In genomic region chr10:97234403-97234802, GRCh38 we compare ENCODE assay signal across 8 cellular contexts. TPM values are rescaled to one million over a fixed set of nuclear protein-coding genes. Genes with fewer than 3 reads are reported as not detected.
DNase-seq lines count a peak whose midpoint lies in the region; ATAC-seq, FAIRE-seq and TF ChIP-seq lines count a peak whose summit lies in the region.

No MANE protein-coding gene starts in this region.

- POLR2A ChIA-PET in WTC11 (lab: Charles Lee) = no interaction called here

- H3K27me3 Mint-ChIP-seq in WTC11 (ENCODE audit: low read depth) = no peaks in the 10 kb centered on the region

- ATAC-seq in WTC11 = no peak
- ATAC-seq in HG03520 (IDR thresholded peaks at IDR 0.05; ENCODE audit: unreplicated experiment) = no peak
- no peak for ATAC-seq in GM21528 (IDR thresholded peaks at IDR 0.05; ENCODE audit: low FRiP score, unreplicated experiment)

- H3K4me1 Mint-ChIP-seq in WTC11 = no peaks in the 10 kb centered on the region

- intact Hi-C loops in posterior vena cava (cut with DNase I) = no loop called here

- FAIRE-seq in islet of Langerhans (lab: Jason Lieb, UNC) = peak; percentile 99

- H3K36me3 Mint-ChIP-seq in WTC11 = peaks cover 6% of the 10 kb centered on the region

- no peak overlapping the region for H3K27ac Mint-ChIP-seq in WTC11

- DNase-seq in DMS79 treated with DMSO at 0.1 percent for 48 hours (lab: John Stamatoyannopoulos, UW) (peak; percentile 11), DMS79 (lab: John Stamatoyannopoulos, UW) (no peak), NCI-H1092 treated with DMSO at 0.1 percent for 48 hours (lab: John Stamatoyannopoulos, UW) (peak; percentile 29), WTC11 (ENCODE audit: low spot score) (no peak), posterior vena cava (ENCODE audit: low spot score) (no peak)

- peak; percentile 42; the same call in 1 of the 2 replicates for TF ChIP-seq CTCF in WTC11 (IDR thresholded peaks at IDR 0.05)

- H3K4me3 Mint-ChIP-seq in WTC11 = no peak overlapping the region

- CTCF ChIA-PET in WTC11 (lab: Charles Lee) = interaction anchor here (0.7 to 4.6 kb wide), 7 partner anchors 10 to 195 kb away, joined by 3 to 27 read pairs (median 6); no protein-coding TSS in a partner anchor

- H3K9me3 Mint-ChIP-seq in WTC11 = no peaks in the 10 kb centered on the region

TF ChIP-seq in WTC11, 78 proteins besides CTCF, POLR2A, EP300 and RAD21:
- TF ChIP-seq, protein P1, sequence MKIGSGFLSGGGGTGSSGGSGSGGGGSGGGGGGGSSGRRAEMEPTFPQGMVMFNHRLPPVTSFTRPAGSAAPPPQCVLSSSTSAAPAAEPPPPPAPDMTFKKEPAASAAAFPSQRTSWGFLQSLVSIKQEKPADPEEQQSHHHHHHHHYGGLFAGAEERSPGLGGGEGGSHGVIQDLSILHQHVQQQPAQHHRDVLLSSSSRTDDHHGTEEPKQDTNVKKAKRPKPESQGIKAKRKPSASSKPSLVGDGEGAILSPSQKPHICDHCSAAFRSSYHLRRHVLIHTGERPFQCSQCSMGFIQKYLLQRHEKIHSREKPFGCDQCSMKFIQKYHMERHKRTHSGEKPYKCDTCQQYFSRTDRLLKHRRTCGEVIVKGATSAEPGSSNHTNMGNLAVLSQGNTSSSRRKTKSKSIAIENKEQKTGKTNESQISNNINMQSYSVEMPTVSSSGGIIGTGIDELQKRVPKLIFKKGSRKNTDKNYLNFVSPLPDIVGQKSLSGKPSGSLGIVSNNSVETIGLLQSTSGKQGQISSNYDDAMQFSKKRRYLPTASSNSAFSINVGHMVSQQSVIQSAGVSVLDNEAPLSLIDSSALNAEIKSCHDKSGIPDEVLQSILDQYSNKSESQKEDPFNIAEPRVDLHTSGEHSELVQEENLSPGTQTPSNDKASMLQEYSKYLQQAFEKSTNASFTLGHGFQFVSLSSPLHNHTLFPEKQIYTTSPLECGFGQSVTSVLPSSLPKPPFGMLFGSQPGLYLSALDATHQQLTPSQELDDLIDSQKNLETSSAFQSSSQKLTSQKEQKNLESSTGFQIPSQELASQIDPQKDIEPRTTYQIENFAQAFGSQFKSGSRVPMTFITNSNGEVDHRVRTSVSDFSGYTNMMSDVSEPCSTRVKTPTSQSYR (CRISPR knock-in tag; IDR thresholded peaks at IDR 0.05) = no peak
- TF ChIP-seq, protein P2, sequence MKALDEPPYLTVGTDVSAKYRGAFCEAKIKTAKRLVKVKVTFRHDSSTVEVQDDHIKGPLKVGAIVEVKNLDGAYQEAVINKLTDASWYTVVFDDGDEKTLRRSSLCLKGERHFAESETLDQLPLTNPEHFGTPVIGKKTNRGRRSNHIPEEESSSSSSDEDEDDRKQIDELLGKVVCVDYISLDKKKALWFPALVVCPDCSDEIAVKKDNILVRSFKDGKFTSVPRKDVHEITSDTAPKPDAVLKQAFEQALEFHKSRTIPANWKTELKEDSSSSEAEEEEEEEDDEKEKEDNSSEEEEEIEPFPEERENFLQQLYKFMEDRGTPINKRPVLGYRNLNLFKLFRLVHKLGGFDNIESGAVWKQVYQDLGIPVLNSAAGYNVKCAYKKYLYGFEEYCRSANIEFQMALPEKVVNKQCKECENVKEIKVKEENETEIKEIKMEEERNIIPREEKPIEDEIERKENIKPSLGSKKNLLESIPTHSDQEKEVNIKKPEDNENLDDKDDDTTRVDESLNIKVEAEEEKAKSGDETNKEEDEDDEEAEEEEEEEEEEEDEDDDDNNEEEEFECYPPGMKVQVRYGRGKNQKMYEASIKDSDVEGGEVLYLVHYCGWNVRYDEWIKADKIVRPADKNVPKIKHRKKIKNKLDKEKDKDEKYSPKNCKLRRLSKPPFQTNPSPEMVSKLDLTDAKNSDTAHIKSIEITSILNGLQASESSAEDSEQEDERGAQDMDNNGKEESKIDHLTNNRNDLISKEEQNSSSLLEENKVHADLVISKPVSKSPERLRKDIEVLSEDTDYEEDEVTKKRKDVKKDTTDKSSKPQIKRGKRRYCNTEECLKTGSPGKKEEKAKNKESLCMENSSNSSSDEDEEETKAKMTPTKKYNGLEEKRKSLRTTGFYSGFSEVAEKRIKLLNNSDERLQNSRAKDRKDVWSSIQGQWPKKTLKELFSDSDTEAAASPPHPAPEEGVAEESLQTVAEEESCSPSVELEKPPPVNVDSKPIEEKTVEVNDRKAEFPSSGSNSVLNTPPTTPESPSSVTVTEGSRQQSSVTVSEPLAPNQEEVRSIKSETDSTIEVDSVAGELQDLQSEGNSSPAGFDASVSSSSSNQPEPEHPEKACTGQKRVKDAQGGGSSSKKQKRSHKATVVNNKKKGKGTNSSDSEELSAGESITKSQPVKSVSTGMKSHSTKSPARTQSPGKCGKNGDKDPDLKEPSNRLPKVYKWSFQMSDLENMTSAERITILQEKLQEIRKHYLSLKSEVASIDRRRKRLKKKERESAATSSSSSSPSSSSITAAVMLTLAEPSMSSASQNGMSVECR (CRISPR knock-in tag; IDR thresholded peaks at IDR 0.05; ENCODE audit: borderline replicate concordance) = no peak
- TF ChIP-seq ZNF416 (CRISPR knock-in tag; IDR thresholded peaks at IDR 0.05) = no peak
- no peak for TF ChIP-seq ZNF512 (CRISPR knock-in tag; IDR thresholded peaks at IDR 0.05; ENCODE audit: borderline replicate concordance)
- TF ChIP-seq ZNF671 (CRISPR knock-in tag; IDR thresholded peaks at IDR 0.05) = no peak
- TF ChIP-seq CREM (CRISPR knock-in tag; IDR thresholded peaks at IDR 0.05) = no peak
- no peak for TF ChIP-seq ZNF219 (CRISPR knock-in tag; IDR thresholded peaks at IDR 0.05; ENCODE audit: borderline replicate concordance)
- TF ChIP-seq JAZF1 (CRISPR knock-in tag; IDR thresholded peaks at IDR 0.05) = no peak
- TF ChIP-seq, protein P3, sequence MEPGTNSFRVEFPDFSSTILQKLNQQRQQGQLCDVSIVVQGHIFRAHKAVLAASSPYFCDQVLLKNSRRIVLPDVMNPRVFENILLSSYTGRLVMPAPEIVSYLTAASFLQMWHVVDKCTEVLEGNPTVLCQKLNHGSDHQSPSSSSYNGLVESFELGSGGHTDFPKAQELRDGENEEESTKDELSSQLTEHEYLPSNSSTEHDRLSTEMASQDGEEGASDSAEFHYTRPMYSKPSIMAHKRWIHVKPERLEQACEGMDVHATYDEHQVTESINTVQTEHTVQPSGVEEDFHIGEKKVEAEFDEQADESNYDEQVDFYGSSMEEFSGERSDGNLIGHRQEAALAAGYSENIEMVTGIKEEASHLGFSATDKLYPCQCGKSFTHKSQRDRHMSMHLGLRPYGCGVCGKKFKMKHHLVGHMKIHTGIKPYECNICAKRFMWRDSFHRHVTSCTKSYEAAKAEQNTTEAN (CRISPR knock-in tag; IDR thresholded peaks at IDR 0.05) = no peak
- TF ChIP-seq HMGA2 (CRISPR knock-in tag; IDR thresholded peaks at IDR 0.05) = no peak
- TF ChIP-seq GABPB1 (CRISPR knock-in tag; IDR thresholded peaks at IDR 0.05) = no peak
- TF ChIP-seq CBFB (CRISPR knock-in tag; IDR thresholded peaks at IDR 0.05; ENCODE audit: low read depth) = no peak
- no peak for TF ChIP-seq TP53 (CRISPR knock-in tag; IDR thresholded peaks at IDR 0.05)
- no peak for TF ChIP-seq SMAD4 (CRISPR knock-in tag; IDR thresholded peaks at IDR 0.05)
- TF ChIP-seq, protein P4, sequence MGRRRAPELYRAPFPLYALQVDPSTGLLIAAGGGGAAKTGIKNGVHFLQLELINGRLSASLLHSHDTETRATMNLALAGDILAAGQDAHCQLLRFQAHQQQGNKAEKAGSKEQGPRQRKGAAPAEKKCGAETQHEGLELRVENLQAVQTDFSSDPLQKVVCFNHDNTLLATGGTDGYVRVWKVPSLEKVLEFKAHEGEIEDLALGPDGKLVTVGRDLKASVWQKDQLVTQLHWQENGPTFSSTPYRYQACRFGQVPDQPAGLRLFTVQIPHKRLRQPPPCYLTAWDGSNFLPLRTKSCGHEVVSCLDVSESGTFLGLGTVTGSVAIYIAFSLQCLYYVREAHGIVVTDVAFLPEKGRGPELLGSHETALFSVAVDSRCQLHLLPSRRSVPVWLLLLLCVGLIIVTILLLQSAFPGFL (CRISPR knock-in tag; IDR thresholded peaks at IDR 0.05; ENCODE audit: borderline replicate concordance) = no peak
- no peak for TF ChIP-seq ZNF423 (CRISPR knock-in tag; IDR thresholded peaks at IDR 0.05)

RNA-seq across cellular contexts. Expression of gene SLIT1, which starts 48.6 kb away (rescaled TPM):
- total RNA-seq in WTC11 (2021) (1.1 to 1.6 TPM (median 1.4 TPM) in 3 replicates), posterior vena cava (under 1 TPM; 0.23 to 0.33 TPM)

RNA-seq across cellular contexts. Expression of gene ARHGAP19, which starts 58.0 kb away (rescaled TPM):
- total RNA-seq in WTC11 (2021) (35.5 to 42.2 TPM (median 38.0 TPM) in 3 replicates), posterior vena cava (1 to 10 TPM; 6.8 to 7.6 TPM)

Comparison
In these comparisons a context has a peak if more than half of its experiments do, and no peak if none do; other contexts are left out.
1. DNase-seq: peak in DMS79 treated with DMSO at 0.1 percent for 48 hours (single experiment) and NCI-H1092 treated with DMSO at 0.1 percent for 48 hours (single experiment); none in DMS79 (single experiment), WTC11 (single experiment) and posterior vena cava (single experiment).